Comparison of ENCODE assay signal across 9 cellular contexts in genomic region chr17:13600475-13601316, GRCh38. TPM values are rescaled to one million over a fixed set of nuclear protein-coding genes. Genes with fewer than 3 reads are reported as not detected.
DNase-seq lines count a peak whose midpoint lies in the region; ATAC-seq and TF ChIP-seq lines count a peak whose summit lies in the region.
"Had no signal": no experiment of that assay in that cellular context is flagged by ENCODE, and none has a peak within 500 bp of the region (broad histone marks: within the 10 kb centered on the region; RNA-seq: fewer than 3 reads in every experiment).

No MANE protein-coding gene starts in this region.

- no peak overlapping the region for H4K91ac ChIP-seq in H9 (ENCODE audit: insufficient read length, low read depth, low read length)

- H3T11ph ChIP-seq in H9 (ENCODE audit: low read length): no peak overlapping the region

- no peak overlapping the region for H2BK5ac ChIP-seq in H9 (ENCODE audit: insufficient read length, low read length)

- no peak overlapping the region for H4K5ac ChIP-seq in H9 (ENCODE audit: insufficient read length, low read depth, low read length)

- no peaks in the 10 kb centered on the region; a peak in 1 of 7 replicates for H3K36me3 Mint-ChIP-seq in H9 (ENCODE audit: insufficient read depth in 1 of 3, low read depth in 3 of 3)
- H3K36me3 Mint-ChIP-seq: activated naive CD8-positive, alpha-beta T cell had no signal

- TF ChIP-seq CTCF in H9 (conservative IDR thresholded peaks at IDR 0.05) (no peak), astrocyte of the spinal cord (IDR thresholded peaks at IDR 0.05; ENCODE audit: low read depth, low read length) (no peak)

- no peak overlapping the region for H3K9ac ChIP-seq in H9 (ENCODE audit: extremely low read depth, insufficient read length, low read length)
- H3K9ac ChIP-seq in skeletal muscle tissue (ENCODE audit: low read depth in 1 of 3, low read length in 3 of 3): no peak overlapping the region

- no peaks in the 10 kb centered on the region for H3K4me1 ChIP-seq in H9 (ENCODE audit: insufficient read depth, low read length)
- peaks cover 4 to 14% (median 7%) of the 10 kb centered on the region in 3 donors for H3K4me1 ChIP-seq in skeletal muscle tissue (ENCODE audit: control insufficient read depth in 3 of 3, insufficient read depth in 3 of 3, low read length in 3 of 3)

- H2AK5ac ChIP-seq in H9 (ENCODE audit: insufficient read length, low read length): no peak overlapping the region

- WGBS in H9 (ENCODE audit: extremely low coverage, insufficient read length, low lambda C conversion rate): no CpG with 5 or more reads among the region's 100 CpGs

- no peaks in the 10 kb centered on the region for H3K36me3 ChIP-seq in skeletal muscle tissue (ENCODE audit: control insufficient read depth in 3 of 3, insufficient read depth in 3 of 3, low read length in 3 of 3)

- H3K14ac ChIP-seq in H9 (ENCODE audit: insufficient read depth, low read length): no peak overlapping the region; the same call in 1 of the 2 replicates

- no peak overlapping the region for H4K8ac ChIP-seq in H9 (replicated peaks; ENCODE audit: insufficient read length, low read depth, low read length)

- H3K23me2 ChIP-seq in H9 (ENCODE audit: insufficient read length, low read depth, low read length, poor library complexity, severe bottlenecking): peaks cover 22% of the 10 kb centered on the region

- no peaks in the 10 kb centered on the region for H3K79me2 ChIP-seq in H9 (ENCODE audit: insufficient read depth, low read length)

- H3K4me3 Mint-ChIP-seq in H9: peak overlapping the region; percentile 77 to 86

- H3K9me3 Mint-ChIP-seq in H9: no peaks in the 10 kb centered on the region; a peak in 1 of 5 replicates

- DNase-seq in H9 (peak; percentile 57), astrocyte of the spinal cord (ENCODE audit: low read depth, low spot score) (peak; percentile 21), RKO (ENCODE audit: low spot score) (no peak), hippocampal formation (lab: John Stamatoyannopoulos, UW) (no peak), NCI-H226 (no peak)

- H3K4me3 ChIP-seq in astrocyte of the spinal cord (ENCODE audit: low read depth, low read length): peak overlapping the region; percentile 86
- peak overlapping the region; percentile 79 for H3K4me3 ChIP-seq in iPS-18c (ENCODE audit: insufficient read depth, low read depth, low read length)
- peak overlapping the region in 2 of 3 donors; percentile 27 to 41 for H3K4me3 ChIP-seq in skeletal muscle tissue (ENCODE audit: low read length in 3 of 3)

- H3K27me3 ChIP-seq in H9 (ENCODE audit: insufficient read depth, low read length): no peaks in the 10 kb centered on the region; the same call in 1 of the 2 replicates
- peaks cover 33 to 53% (median 41%) of the 10 kb centered on the region in 3 donors for H3K27me3 ChIP-seq in skeletal muscle tissue (ENCODE audit: control insufficient read depth in 3 of 3, insufficient read depth in 3 of 3, low read length in 3 of 3)

- H3K23ac ChIP-seq in H9 (ENCODE audit: insufficient read length, low read depth, low read length): no peak overlapping the region

- H3K4me1 Mint-ChIP-seq in H9: peaks cover 20 to 22% of the 10 kb centered on the region in 2 experiments

- no peak overlapping the region for H2BK20ac ChIP-seq in H9 (ENCODE audit: low read depth, low read length, poor library complexity, severe bottlenecking)

- H3K18ac ChIP-seq in H9 (ENCODE audit: insufficient read length, low read depth, low read length): no peak overlapping the region

- H2BK120ac ChIP-seq in H9 (ENCODE audit: low read depth, low read length, poor library complexity, severe bottlenecking): no peak overlapping the region

- in situ Hi-C loops in astrocyte of the spinal cord (cut with HindIII; ENCODE audit: low sequenced_read_pairs): no loop called here

- H3K27ac ChIP-seq in H9 (ENCODE audit: insufficient read length, low read depth, low read length) (no peak overlapping the region), skeletal muscle tissue (ENCODE audit: low read depth, low read length) (no peak overlapping the region)

- no peaks in the 10 kb centered on the region for H4K20me1 ChIP-seq in H9 (ENCODE audit: control insufficient read depth, insufficient read depth, insufficient read length)

- peak overlapping the region; percentile 60 for H3K4me2 ChIP-seq in H9 (ENCODE audit: insufficient read depth, insufficient read length, low read length)

- no peak overlapping the region for H2BK15ac ChIP-seq in H9 (ENCODE audit: low read depth, low read length)

- ATAC-seq in GM19324 (IDR thresholded peaks at IDR 0.05; ENCODE audit: low FRiP score, unreplicated experiment): no peak

- no peak overlapping the region for H2AFZ ChIP-seq in H9 (ENCODE audit: low read length)

- no peaks in the 10 kb centered on the region for H3K79me1 ChIP-seq in H9 (ENCODE audit: insufficient read depth, low read depth, low read length, poor library complexity, severe bottlenecking)

- no peak overlapping the region for H2BK12ac ChIP-seq in H9 (ENCODE audit: insufficient read length, low read depth, low read length)

- H3K56ac ChIP-seq in H9 (ENCODE audit: insufficient read length, low read depth, low read length): no peak overlapping the region

- H3K27me3 Mint-ChIP-seq in H9 (ENCODE audit: low read depth): peaks cover 47% of the 10 kb centered on the region

- no peaks in the 10 kb centered on the region for H3K9me3 ChIP-seq in H9 (ENCODE audit: control insufficient read depth, low read depth, low read length)
- no peaks in the 10 kb centered on the region for H3K9me3 ChIP-seq in iPS-18c (ENCODE audit: control insufficient read depth, insufficient read depth, low read length)
- H3K9me3 ChIP-seq in skeletal muscle tissue (ENCODE audit: control insufficient read depth in 3 of 3, low read length in 3 of 3): peaks cover 0 to 2% (median 0%) of the 10 kb centered on the region in 3 donors

- H3K4ac ChIP-seq in H9 (ENCODE audit: low read depth, low read length): no peak overlapping the region

- no peak overlapping the region for H3K27ac Mint-ChIP-seq in H9
- H3K27ac Mint-ChIP-seq: activated naive CD8-positive, alpha-beta T cell had no signal

RNA-seq across cellular contexts. Expression of gene HS3ST3A1, which starts 1.0 kb away (rescaled TPM):
- total RNA-seq in H9 (2021): 3.2 and 3.4 TPM in 2 replicates
- total RNA-seq in skeletal muscle tissue: 2.1 TPM

Comparison
In these comparisons a context has a peak if more than half of its experiments do, and no peak if none do; other contexts are left out.
1. DNase-seq: peak in H9 (single experiment) and astrocyte of the spinal cord (single experiment); none in RKO (single experiment), hippocampal formation (0 of 2) and NCI-H226 (single experiment).
2. H3K4me3 ChIP-seq: peak in every context shown above with its lines; median percentile 86 in astrocyte of the spinal cord; 79 in iPS-18c; 34 in skeletal muscle tissue.